In the genomic region with DNA sequence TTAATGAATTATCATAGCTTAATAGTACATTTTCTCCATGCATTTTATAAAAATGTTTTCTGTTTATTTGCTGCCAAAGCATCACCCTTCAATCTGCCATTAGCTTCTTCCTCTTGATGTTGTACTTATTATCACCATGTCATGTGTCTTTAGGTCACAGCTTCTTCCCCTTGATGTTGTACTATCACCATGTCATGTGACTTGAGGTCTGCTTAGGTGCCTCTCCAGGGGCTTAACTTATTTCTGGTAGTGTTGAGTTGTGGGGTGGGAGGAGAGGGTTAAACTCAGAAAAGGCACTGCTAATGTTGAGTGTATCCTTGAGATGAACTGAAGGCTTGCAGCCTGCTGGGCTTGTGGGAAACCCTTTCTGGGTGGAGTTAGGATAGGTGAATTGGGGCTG, we compare ENCODE assay signal across 1 cellular context.
TF ChIP-seq lines count a peak whose summit lies in the region.

No MANE protein-coding gene starts in this region.

TF ChIP-seq in SK-N-SH treated with all-trans-retinoic acid at 6 μM for 48 hours, 23 proteins besides CTCF, POLR2A, EP300 and RAD21 (continued from another document):
- TF ChIP-seq PATZ1 (CRISPR knock-in tag; IDR thresholded peaks at IDR 0.05; ENCODE audit: borderline replicate concordance) = no peak
- no peak for TF ChIP-seq CSDC2 (CRISPR knock-in tag; IDR thresholded peaks at IDR 0.05)
- no peak for TF ChIP-seq ZNF70 (CRISPR knock-in tag; IDR thresholded peaks at IDR 0.05)
- TF ChIP-seq ESRRG (CRISPR knock-in tag; IDR thresholded peaks at IDR 0.05) = no peak
- no peak for TF ChIP-seq SNAI2 (CRISPR knock-in tag; IDR thresholded peaks at IDR 0.05)
TF ChIP-seq in SK-N-SH treated with all-trans-retinoic acid at 6 μM for 48 hours: peak in this region for 0.
